Comparison of ENCODE assay signal across 15 cellular contexts in the genomic region with DNA sequence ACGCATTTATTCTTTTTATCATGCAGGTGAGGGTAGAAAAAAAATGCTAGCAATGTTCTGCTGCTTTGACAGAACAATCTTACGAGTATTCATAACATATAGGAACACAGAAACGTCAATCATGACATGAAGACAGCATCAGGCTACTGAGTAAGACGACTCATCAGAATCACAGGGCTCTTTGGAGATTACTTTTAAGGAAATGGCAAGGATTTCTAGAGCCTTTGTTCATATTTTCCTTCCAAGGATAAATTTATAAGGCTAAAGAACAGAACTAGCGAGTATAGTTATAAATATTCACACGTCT.
"Had no signal": no experiment of that assay in that cellular context is flagged by ENCODE, and none has a peak within 500 bp of the region (broad histone marks: within the 10 kb centered on the region; RNA-seq: fewer than 3 reads in every experiment).

No MANE protein-coding gene starts in this region.

- H3K9me3 ChIP-seq: pancreas had no signal

- H3K4me1 Mint-ChIP-seq: activated CD4-positive, alpha-beta T cell treated with anti-CD3 and anti-CD28 coated beads, Interleukin-2, amount 10 ng/mL, durations not matched to agents 7 days and 5 days; stimulated activated effector memory CD8-positive, alpha-beta T cell treated with anti-CD3 and anti-CD28 coated beads, Interleukin-12 subunit alpha, Interleukin-12 subunit beta, amount 100 ng/mL, for 72 hours had no signal

- H3K36me3 Mint-ChIP-seq: activated naive CD4-positive, alpha-beta T cell treated with anti-CD3 and anti-CD28 coated beads, Interleukin-2, amount 50 U/mL, for 72 hours; mesothelial cell of epicardium had no signal

- DNase-seq: activated CD4-positive, alpha-beta T cell treated with anti-CD3 and anti-CD28 coated beads, Interleukin-2, amount 10 ng/mL, durations not matched to agents 7 days and 5 days; activated CD8-positive, alpha-beta memory T cell treated with anti-CD3 and anti-CD28 coated beads, Interleukin-2, amount 50 U/mL, for 48 hours; activated gamma-delta T cell; activated T-cell treated with anti-CD3 and anti-CD28 coated beads, Interleukin-2, amount 50 U/mL, for 72 hours; effector CD4-positive, alpha-beta T cell; foreskin fibroblast; hypothalamus; kidney glomerular epithelial cell; left ventricle myocardium superior; pancreas had no signal

- H3K4me3 Mint-ChIP-seq: activated CD4-positive, alpha-beta T cell treated with anti-CD3 and anti-CD28 coated beads, Interleukin-2, amount 10 ng/mL, durations not matched to agents 7 days and 5 days; activated T-cell treated with anti-CD3 and anti-CD28 coated beads, Interleukin-2, amount 50 U/mL, for 72 hours; mesothelial cell of epicardium; stimulated activated effector memory CD8-positive, alpha-beta T cell treated with anti-CD3 and anti-CD28 coated beads, Interleukin-12 subunit alpha, Interleukin-12 subunit beta, amount 100 ng/mL, for 72 hours had no signal

- H3K36me3 ChIP-seq: pancreas had no signal

- H3K9me3 Mint-ChIP-seq: activated naive CD4-positive, alpha-beta T cell treated with anti-CD3 and anti-CD28 coated beads, Interleukin-2, amount 50 U/mL, for 72 hours; stimulated activated effector memory CD8-positive, alpha-beta T cell treated with anti-CD3 and anti-CD28 coated beads, Interleukin-12 subunit alpha, Interleukin-12 subunit beta, amount 100 ng/mL, for 72 hours had no signal

- H3K27ac ChIP-seq: pancreas had no signal

- H3K4me1 ChIP-seq: pancreas had no signal

- ATAC-seq: activated naive CD4-positive, alpha-beta T cell treated with anti-CD3 and anti-CD28 coated beads, Interleukin-2, amount 50 U/mL, for 72 hours; activated T-cell treated with anti-CD3 and anti-CD28 coated beads, Interleukin-2, amount 50 U/mL, for 72 hours; left ventricle myocardium superior; pancreas; stimulated activated effector memory CD8-positive, alpha-beta T cell treated with anti-CD3 and anti-CD28 coated beads, Interleukin-12 subunit alpha, Interleukin-12 subunit beta, amount 100 ng/mL, for 72 hours had no signal

- FAIRE-seq: colon, pancreas, urothelium cell line had no signal

- H3K4me3 ChIP-seq: pancreas had no signal

- H3K27ac Mint-ChIP-seq: activated CD4-positive, alpha-beta T cell treated with anti-CD3 and anti-CD28 coated beads, Interleukin-2, amount 10 ng/mL, durations not matched to agents 7 days and 5 days; activated naive CD4-positive, alpha-beta T cell treated with anti-CD3 and anti-CD28 coated beads, Interleukin-2, amount 50 U/mL, for 72 hours; mesothelial cell of epicardium; stimulated activated effector memory CD8-positive, alpha-beta T cell treated with anti-CD3 and anti-CD28 coated beads, Interleukin-12 subunit alpha, Interleukin-12 subunit beta, amount 100 ng/mL, for 72 hours had no signal
